Comparison of ENCODE assay signal across 30 cellular contexts in genomic region chr2:120142528-120143261, GRCh38.
"Had no signal": no experiment of that assay in that cellular context is flagged by ENCODE, and none has a peak within 500 bp of the region (broad histone marks: within the 10 kb centered on the region; RNA-seq: fewer than 3 reads in every experiment).

No MANE protein-coding gene starts in this region.

- H3K4me1 ChIP-seq: left lung, lower lobe of right lung, prostate gland, sigmoid colon, stomach, testis, tibial artery, upper lobe of right lung had no signal

- H3K9me3 ChIP-seq: left lung, lower lobe of right lung, pancreas, prostate gland, sigmoid colon, stomach, testis, tibial artery, upper lobe of right lung had no signal

- ATAC-seq: left cardiac atrium; left lung; lower lobe of right lung; naive thymus-derived CD4-positive, alpha-beta T cell; natural killer cell treated with Interleukin-12 subunit alpha and Interleukin-12 subunit beta and Interleukin-15 and Interleukin-18, amount 100 ng/mL, for 72 hours; pancreas; right cardiac atrium; stimulated activated memory B cell treated with anti-CD40 and anti-IgM and Interleukin-4, amounts not matched to agents 10 μg/mL and 1 μg/mL and 100 μg/mL, for 72 hours; stimulated activated naive CD8-positive, alpha-beta T cell treated with anti-CD3 and anti-CD28 coated beads, Interleukin-15, Interleukin-2, amounts not matched to agents 100 U/mL and 50 U/mL, for 24 hours; upper lobe of right lung had no signal

- H3K4me2 ChIP-seq: smooth muscle cell had no signal

- FAIRE-seq: keratinocyte, pancreas, urothelium cell line had no signal

- H3K36me3 ChIP-seq: left lung, lower lobe of right lung, pancreas, prostate gland, upper lobe of right lung had no signal

- H3K4me3 ChIP-seq: left lung, lower lobe of right lung, pancreas, prostate gland, sigmoid colon, smooth muscle cell, stomach, testis, tibial artery, upper lobe of right lung had no signal

- DNase-seq: head of caudate nucleus; hippocampal formation; kidney glomerular epithelial cell; left cardiac atrium; left lung; lower lobe of right lung; mammary epithelial cell; mesendoderm; naive thymus-derived CD4-positive, alpha-beta T cell; pancreas; posterior cingulate gyrus; retina; right cardiac atrium; sigmoid colon; stimulated activated CD4-positive, alpha-beta T cell treated with anti-CD3 and anti-CD28 coated beads, Interleukin-1b, Interleukin-23, amount 100 ng/mL, for 48 hours; stimulated activated CD4-positive, alpha-beta T cell treated with anti-CD3 and anti-CD28 coated beads, Interleukin-2, amount 100 ng/mL, for 48 hours; stimulated activated CD4-positive, alpha-beta T cell treated with anti-CD3 and anti-CD28 coated beads, Interleukin-4, amount 100 ng/mL, for 4 hours; stimulated activated CD8-positive, alpha-beta memory T cell treated with anti-CD3 and anti-CD28 coated beads, Interleukin-4, amount 100 ng/mL, for 48 hours; stimulated activated naive CD8-positive, alpha-beta T cell treated with anti-CD3 and anti-CD28 coated beads, Interleukin-15, Interleukin-2, amounts not matched to agents 100 U/mL and 50 U/mL, for 24 hours; stomach; testis; tibial artery; trophoblast cell; upper lobe of right lung had no signal

- H3K27me3 ChIP-seq: left lung, pancreas, sigmoid colon, stomach, testis, tibial artery, upper lobe of right lung had no signal

- H3K27ac ChIP-seq: left lung, lower lobe of right lung, pancreas, prostate gland, sigmoid colon, stomach, testis, tibial artery, upper lobe of right lung had no signal
